Comparison of ENCODE assay signal across 8 cellular contexts in the genomic region with DNA sequence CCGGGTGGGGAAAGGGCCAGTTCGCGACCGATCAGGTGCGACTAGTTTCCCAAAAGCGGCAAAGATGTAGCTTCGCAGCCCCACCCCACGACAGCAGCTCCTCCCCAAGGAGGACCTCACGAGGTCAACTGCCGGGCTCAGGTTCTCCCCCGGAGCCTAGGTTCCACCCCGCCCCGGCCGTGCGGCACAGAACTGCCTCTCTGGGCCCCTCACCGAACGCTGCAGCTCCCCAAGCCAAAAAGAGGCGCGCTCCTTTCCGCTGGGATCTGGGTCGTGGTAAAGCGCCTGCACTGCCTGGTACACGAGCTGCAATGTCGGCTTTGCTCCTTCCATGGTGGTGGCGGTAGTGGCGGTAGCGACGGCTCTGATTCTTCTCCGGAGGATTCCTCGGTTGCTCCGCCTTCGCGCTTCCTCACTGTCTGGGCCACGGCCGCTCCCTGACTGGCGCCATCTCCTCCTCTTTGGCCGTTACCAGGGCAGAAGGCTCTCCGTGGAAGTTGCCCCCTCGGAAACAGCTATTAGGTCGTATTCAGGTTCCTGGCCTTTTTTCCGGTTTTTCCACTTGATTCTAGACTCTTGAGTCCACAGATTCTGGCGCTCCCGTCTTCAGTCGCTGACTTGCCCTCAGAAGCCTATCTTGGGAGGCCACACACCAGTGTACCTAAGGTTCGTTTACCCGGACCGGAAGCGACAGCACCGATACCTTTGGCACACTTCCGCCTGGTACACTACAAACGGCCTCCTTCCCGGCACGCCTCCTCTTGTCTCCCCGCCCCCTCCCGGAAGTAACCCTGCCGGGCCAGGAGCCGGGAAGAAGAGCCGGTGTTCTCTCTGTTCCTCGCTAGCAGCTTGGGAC. TPM values are rescaled to one million over a fixed set of nuclear protein-coding genes. Genes with fewer than 3 reads are reported as not detected.
DNase-seq lines count a peak whose midpoint lies in the region; FAIRE-seq and TF ChIP-seq lines count a peak whose summit lies in the region.

A gene (minus strand): TSS at position 674 of the 856 bp plus-strand sequence. CDS start 341 bp downstream, at position 333.

- peak within 1 kb of the TSS; percentile 92 for H2AFZ ChIP-seq in neural cell (ENCODE audit: low read depth, low read length)

- peak within 1 kb of the TSS; percentile 92 for H3K9ac ChIP-seq in neural cell (ENCODE audit: low read length)

- no peaks in the 10 kb centered on the region for H3K9me3 ChIP-seq in neural cell (ENCODE audit: low read length)
- no peaks in the 10 kb centered on the region for H3K9me3 ChIP-seq in stomach

- DNase-seq in ELR (ENCODE audit: low read depth) (peak; percentile 95), H54 (ENCODE audit: insufficient read length, low spot score) (peak; percentile 86), M059J (ENCODE audit: low read depth) (peak; percentile 96), SHP77 (lab: John Stamatoyannopoulos, UW) (peak; percentile 88 to 91), fibroblast of villous mesenchyme (ENCODE audit: low read depth) (peak; percentile 93), stomach (peak; percentile 95)
- peak; percentile 96 for DNase-seq in activated effector memory CD4-positive, alpha-beta T cell treated with anti-CD3 and anti-CD28 coated beads, Interleukin-2, amount 50 U/mL, for 16 hours

- H3K4me1 ChIP-seq in stomach = peaks cover 28 to 50% (median 39%) of the 10 kb centered on the region in 4 donors

- intact Hi-C loops in stomach (cut with DNase I; ENCODE audit: low total_unique reads) = no loop called here

- TF ChIP-seq CTCF in fibroblast of villous mesenchyme (IDR thresholded peaks at IDR 0.05; ENCODE audit: insufficient read depth, low read depth, low read length) = no peak
- TF ChIP-seq CTCF in neural cell (IDR thresholded peaks at IDR 0.05; ENCODE audit: poor library complexity, severe bottlenecking) = peak; percentile 44
- no peak for TF ChIP-seq CTCF in stomach (IDR thresholded peaks at IDR 0.05)

- H3K9me2 ChIP-seq in neural cell (ENCODE audit: insufficient read depth, low read length) = no peaks in the 10 kb centered on the region

- H3K4me2 ChIP-seq in neural cell (ENCODE audit: low read length) = peak within 1 kb of the TSS; percentile 76

- H4K20me1 ChIP-seq in neural cell (ENCODE audit: insufficient read depth) = no peaks in the 10 kb centered on the region

- TF ChIP-seq RAD21 in neural cell (conservative IDR thresholded peaks at IDR 0.05) = peak; percentile 12

- WGBS in stomach, 5 donors = 0 to 1% (median 0%) methylated on average over 49 to 59 of the region's 59 CpGs

- peak; percentile 27 for FAIRE-seq in H54 (lab: Jason Lieb, UNC)

- H3F3A ChIP-seq in neural cell (ENCODE audit: insufficient read depth, low read length, poor library complexity, severe bottlenecking) = no peaks in the 10 kb centered on the region

- H3K79me2 ChIP-seq in neural cell (replicated peaks; ENCODE audit: insufficient read depth, low read length) = peaks cover 44% of the 10 kb centered on the region

- TF ChIP-seq POLR2A in H54 (IDR thresholded peaks at IDR 0.05; ENCODE audit: low read depth, low read length) (peak; percentile 88), stomach (IDR thresholded peaks at IDR 0.05) (peak in 2 of 4 donors; percentile 79 to 84)

- H3K27me3 ChIP-seq in neural cell (ENCODE audit: insufficient read depth, low read depth, low read length) = no peaks in the 10 kb centered on the region
- no peaks in the 10 kb centered on the region for H3K27me3 ChIP-seq in stomach

- peak within 1 kb of the TSS; percentile 92 for H3K4me3 ChIP-seq in fibroblast of villous mesenchyme (ENCODE audit: low read depth, low read length)
- peak within 1 kb of the TSS; percentile 83 for H3K4me3 ChIP-seq in neural cell (ENCODE audit: low read length)
- peak within 1 kb of the TSS; percentile 75 to 93 (median 89) for H3K4me3 ChIP-seq in stomach

- TF ChIP-seq EP300 in neural cell (conservative IDR thresholded peaks at IDR 0.05; ENCODE audit: poor library complexity, severe bottlenecking) = peak; percentile 73
- TF ChIP-seq EP300 in stomach (IDR thresholded peaks at IDR 0.05) = no peak

- H3K27ac ChIP-seq in neural cell (ENCODE audit: low read length) (peak within 1 kb of the TSS; percentile 92), stomach (peak within 1 kb of the TSS; percentile 93 to 97 (median 96))

- H3K36me3 ChIP-seq in neural cell (ENCODE audit: insufficient read depth, low read length) = no peaks in the 10 kb centered on the region
- peaks cover 0 to 6% (median 0%) of the 10 kb centered on the region in 4 donors for H3K36me3 ChIP-seq in stomach

TF ChIP-seq in neural cell, 6 proteins besides CTCF, POLR2A, EP300 and RAD21:
- TF ChIP-seq EZH2 (IDR thresholded peaks at IDR 0.05; ENCODE audit: borderline replicate concordance, insufficient read depth, low read length, poor library complexity, severe bottlenecking) (no peak), MXI1 (conservative IDR thresholded peaks at IDR 0.05; ENCODE audit: poor library complexity, severe bottlenecking) (peak; percentile 84), POLR2AphosphoS5 (IDR thresholded peaks at IDR 0.05) (peak; percentile 85), TAF1 (IDR thresholded peaks at IDR 0.05; ENCODE audit: low read depth) (peak; percentile 94), SMC3 (conservative IDR thresholded peaks at IDR 0.05; ENCODE audit: poor library complexity) (peak; percentile 20)
- TF ChIP-seq, protein P1, sequence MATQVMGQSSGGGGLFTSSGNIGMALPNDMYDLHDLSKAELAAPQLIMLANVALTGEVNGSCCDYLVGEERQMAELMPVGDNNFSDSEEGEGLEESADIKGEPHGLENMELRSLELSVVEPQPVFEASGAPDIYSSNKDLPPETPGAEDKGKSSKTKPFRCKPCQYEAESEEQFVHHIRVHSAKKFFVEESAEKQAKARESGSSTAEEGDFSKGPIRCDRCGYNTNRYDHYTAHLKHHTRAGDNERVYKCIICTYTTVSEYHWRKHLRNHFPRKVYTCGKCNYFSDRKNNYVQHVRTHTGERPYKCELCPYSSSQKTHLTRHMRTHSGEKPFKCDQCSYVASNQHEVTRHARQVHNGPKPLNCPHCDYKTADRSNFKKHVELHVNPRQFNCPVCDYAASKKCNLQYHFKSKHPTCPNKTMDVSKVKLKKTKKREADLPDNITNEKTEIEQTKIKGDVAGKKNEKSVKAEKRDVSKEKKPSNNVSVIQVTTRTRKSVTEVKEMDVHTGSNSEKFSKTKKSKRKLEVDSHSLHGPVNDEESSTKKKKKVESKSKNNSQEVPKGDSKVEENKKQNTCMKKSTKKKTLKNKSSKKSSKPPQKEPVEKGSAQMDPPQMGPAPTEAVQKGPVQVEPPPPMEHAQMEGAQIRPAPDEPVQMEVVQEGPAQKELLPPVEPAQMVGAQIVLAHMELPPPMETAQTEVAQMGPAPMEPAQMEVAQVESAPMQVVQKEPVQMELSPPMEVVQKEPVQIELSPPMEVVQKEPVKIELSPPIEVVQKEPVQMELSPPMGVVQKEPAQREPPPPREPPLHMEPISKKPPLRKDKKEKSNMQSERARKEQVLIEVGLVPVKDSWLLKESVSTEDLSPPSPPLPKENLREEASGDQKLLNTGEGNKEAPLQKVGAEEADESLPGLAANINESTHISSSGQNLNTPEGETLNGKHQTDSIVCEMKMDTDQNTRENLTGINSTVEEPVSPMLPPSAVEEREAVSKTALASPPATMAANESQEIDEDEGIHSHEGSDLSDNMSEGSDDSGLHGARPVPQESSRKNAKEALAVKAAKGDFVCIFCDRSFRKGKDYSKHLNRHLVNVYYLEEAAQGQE (IDR thresholded peaks at IDR 0.05; ENCODE audit: borderline replicate concordance) = peak; percentile 86

RNA-seq across cellular contexts. Expression of the gene that starts here (rescaled TPM):
- 48.1 and 70.7 TPM in 2 replicates for total RNA-seq in M059J (2014; rRNA removed; shearing (Covaris generic))
- total RNA-seq in fibroblast of villous mesenchyme (55.4 and 60.9 TPM in 2 replicates), stomach (10 to 100 TPM; 10.7 to 63.8 (median 25.2) TPM)
- polyA plus RNA-seq in neural cell (45.7 and 47.7 TPM in 2 replicates), stomach (10 to 100 TPM; 11.7 to 18.8 (median 13.3) TPM)
- polyA minus RNA-seq in neural cell = 108 TPM in 2 replicates

Comparison
In these comparisons a context has a peak if more than half of its experiments do, and no peak if none do; other contexts are left out.
1. Peak in every context shown above with its lines: DNase-seq, H3K4me3 ChIP-seq and H3K27ac ChIP-seq.